ENCODE assay signal across 1 cellular context in the genomic region with DNA sequence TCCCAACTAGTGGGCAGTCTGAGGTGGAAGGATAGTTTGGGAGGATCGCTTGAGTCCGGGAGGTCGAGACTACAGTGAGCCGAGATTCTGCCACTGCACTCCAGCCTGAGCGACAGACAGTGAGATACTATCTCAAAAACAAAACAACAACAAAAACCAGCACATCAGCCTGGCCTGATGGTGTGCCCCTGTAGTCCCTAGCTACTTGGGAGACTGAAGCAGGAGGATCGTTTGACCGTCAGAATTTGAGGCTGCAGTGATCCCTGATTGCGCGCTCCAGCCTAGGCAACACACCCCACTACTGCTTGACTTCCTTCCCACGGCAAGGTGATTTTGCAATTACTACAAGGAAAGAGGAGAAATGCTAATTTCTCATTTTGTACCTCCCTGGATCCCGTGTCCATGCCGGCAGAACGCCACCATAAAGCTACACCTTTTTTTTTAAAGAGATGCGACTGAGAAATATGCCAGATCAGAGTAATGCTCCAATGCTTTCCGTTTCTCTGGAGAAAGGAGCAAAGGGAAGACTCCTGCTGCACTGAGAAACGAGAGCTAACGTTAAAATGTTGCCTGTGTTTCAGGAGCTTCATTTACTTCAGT.
TF ChIP-seq lines count a peak whose summit lies in the region.

No MANE protein-coding gene starts in this region.

TF ChIP-seq in GM12878, 131 proteins besides CTCF, POLR2A, EP300 and RAD21 (continued from another document):
- TF ChIP-seq ZBTB40 (IDR thresholded peaks at IDR 0.05; ENCODE audit: borderline replicate concordance): no peak
- TF ChIP-seq, protein P1, sequence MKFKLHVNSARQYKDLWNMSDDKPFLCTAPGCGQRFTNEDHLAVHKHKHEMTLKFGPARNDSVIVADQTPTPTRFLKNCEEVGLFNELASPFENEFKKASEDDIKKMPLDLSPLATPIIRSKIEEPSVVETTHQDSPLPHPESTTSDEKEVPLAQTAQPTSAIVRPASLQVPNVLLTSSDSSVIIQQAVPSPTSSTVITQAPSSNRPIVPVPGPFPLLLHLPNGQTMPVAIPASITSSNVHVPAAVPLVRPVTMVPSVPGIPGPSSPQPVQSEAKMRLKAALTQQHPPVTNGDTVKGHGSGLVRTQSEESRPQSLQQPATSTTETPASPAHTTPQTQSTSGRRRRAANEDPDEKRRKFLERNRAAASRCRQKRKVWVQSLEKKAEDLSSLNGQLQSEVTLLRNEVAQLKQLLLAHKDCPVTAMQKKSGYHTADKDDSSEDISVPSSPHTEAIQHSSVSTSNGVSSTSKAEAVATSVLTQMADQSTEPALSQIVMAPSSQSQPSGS (IDR thresholded peaks at IDR 0.05; ENCODE audit: low read length): 0 out of 2 replicates have a peak, but pooled peaks have one; percentile 33
TF ChIP-seq in GM12878: peak in this region for 4.
